11 cellular contexts compared by ENCODE assay signal in the genomic region with DNA sequence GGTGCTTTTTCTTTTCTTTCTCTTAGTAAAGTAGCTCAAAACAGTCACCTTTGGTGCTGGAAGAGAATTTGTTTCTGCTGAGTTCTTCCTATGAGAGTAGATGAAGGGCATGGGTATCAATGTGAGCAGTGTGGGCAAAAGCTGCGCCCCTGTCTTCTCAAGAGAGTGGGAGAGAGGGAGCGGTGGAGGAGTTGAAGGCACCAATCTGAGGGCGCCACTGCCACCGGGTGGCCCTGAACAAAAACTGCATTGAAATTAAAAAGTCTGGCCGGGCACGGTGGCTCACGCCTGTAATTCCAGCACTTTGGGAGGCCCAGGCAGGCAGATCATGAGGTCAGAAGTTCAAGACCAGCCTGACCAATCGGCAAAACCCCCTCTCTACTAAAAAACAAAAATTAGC. TPM values are rescaled to one million over a fixed set of nuclear protein-coding genes. Genes with fewer than 3 reads are reported as not detected.
DNase-seq lines count a peak whose midpoint lies in the region; ATAC-seq and TF ChIP-seq lines count a peak whose summit lies in the region.
"Had no signal": no experiment of that assay in that cellular context is flagged by ENCODE, and none has a peak within 500 bp of the region (broad histone marks: within the 10 kb centered on the region; RNA-seq: fewer than 3 reads in every experiment).

No MANE protein-coding gene starts in this region.

- no peaks in the 10 kb centered on the region for H3K27me3 Mint-ChIP-seq in Calu3 (ENCODE audit: unreplicated experiment)
- H3K27me3 Mint-ChIP-seq in HFFc6 (ENCODE audit: insufficient read depth): peaks cover 5% of the 10 kb centered on the region
- H3K27me3 Mint-ChIP-seq in nephron (ENCODE audit: low read depth): no peaks in the 10 kb centered on the region

- H3K4me3 ChIP-seq in astrocyte of the cerebellum (ENCODE audit: low read depth, low read length): no peak overlapping the region
- H3K4me3 ChIP-seq: gastroesophageal sphincter had no signal

- in situ Hi-C loops in astrocyte of the cerebellum (cut with HindIII; ENCODE audit: low sequenced_read_pairs): no loop called here

- no peaks in the 10 kb centered on the region for H3K9me3 Mint-ChIP-seq in Calu3 (ENCODE audit: low read depth, unreplicated experiment)
- no peaks in the 10 kb centered on the region for H3K9me3 Mint-ChIP-seq in HFFc6
- H3K9me3 Mint-ChIP-seq in nephron: no peaks in the 10 kb centered on the region
- H3K9me3 Mint-ChIP-seq: activated T-helper 2 cell treated with anti-CD3 and anti-CD28 coated beads, Interferon-gamma antibody, Interleukin-2, Interleukin-4, amounts not matched to agents 10 μg/mL and 5 μg/mL and 100 μg/mL, durations not matched to agents 14 hours and 24 hours and 36 hours had no signal

- H3K27ac Mint-ChIP-seq in Calu3 (ENCODE audit: unreplicated experiment): no peak overlapping the region
- peak overlapping the region; percentile 46 for H3K27ac Mint-ChIP-seq in HFFc6
- peak overlapping the region; percentile 64 to 71 (median 70) for H3K27ac Mint-ChIP-seq in nephron
- H3K27ac Mint-ChIP-seq: activated T-helper 2 cell treated with anti-CD3 and anti-CD28 coated beads, Interferon-gamma antibody, Interleukin-2, Interleukin-4, amounts not matched to agents 10 μg/mL and 5 μg/mL and 100 μg/mL, durations not matched to agents 14 hours and 24 hours and 36 hours had no signal

- DNase-seq in Calu3 (no peak), HFFc6 (no peak), astrocyte of the cerebellum (ENCODE audit: low read depth) (no peak), SHP77 treated with DMSO at 0.1 percent for 48 hours (lab: John Stamatoyannopoulos, UW) (no peak), NCI-H748 treated with DMSO at 0.1 percent for 48 hours (lab: John Stamatoyannopoulos, UW) (no peak)
- DNase-seq: Karpas-422, SIG-M5 had no signal

- peak; percentile 18 for TF ChIP-seq CTCF in Calu3 (IDR thresholded peaks at IDR 0.05; ENCODE audit: unreplicated experiment)
- peak; percentile 61 for TF ChIP-seq CTCF in HFFc6 (IDR thresholded peaks at IDR 0.05)
- peak; percentile 40 for TF ChIP-seq CTCF in astrocyte of the cerebellum (IDR thresholded peaks at IDR 0.05; ENCODE audit: low read depth, low read length, missing control alignments)
- TF ChIP-seq CTCF in nephron (IDR thresholded peaks at IDR 0.05; ENCODE audit: unreplicated experiment in 3 of 3): peak in 2 of 3 experiments; percentile 17 to 48

- no TSS peak for BruUV-seq in Calu3 (replicated peaks; lab: Mats Ljungman, UMichigan)

- peaks cover 49% of the 10 kb centered on the region for H3K36me3 Mint-ChIP-seq in Calu3 (ENCODE audit: insufficient read depth, unreplicated experiment)
- H3K36me3 Mint-ChIP-seq in HFFc6 (ENCODE audit: low read depth): peaks cover 23% of the 10 kb centered on the region
- H3K36me3 Mint-ChIP-seq in nephron (ENCODE audit: low read depth): peaks cover 72% of the 10 kb centered on the region

- H3K4me1 Mint-ChIP-seq in Calu3 (ENCODE audit: low read depth, unreplicated experiment): no peaks in the 10 kb centered on the region
- H3K4me1 Mint-ChIP-seq in HFFc6 (ENCODE audit: low read depth): peaks cover 7% of the 10 kb centered on the region
- H3K4me1 Mint-ChIP-seq in nephron: peaks cover 18% of the 10 kb centered on the region

- CTCF ChIA-PET in Calu3 (lab: Charles Lee): no interaction called here

- intact Hi-C loops in Calu3 (cut with micrococcal nuclease; ENCODE audit: unreplicated experiment): no loop called here

- H3K4me3 Mint-ChIP-seq in Calu3 (ENCODE audit: low read depth, unreplicated experiment) (no peak overlapping the region), HFFc6 (no peak overlapping the region), nephron (no peak overlapping the region)

- no peak for ATAC-seq in activated CD4-positive, CD25-positive, alpha-beta regulatory T cell treated with anti-CD3 and anti-CD28 coated beads, Interleukin-2, amount 50 U/mL, for 24 hours
- ATAC-seq: gastroesophageal sphincter had no signal

RNA-seq across cellular contexts. Expression of a gene that starts 28.7 kb away (rescaled TPM):
- 0.86 and 1.0 TPM in 2 replicates for total RNA-seq in Calu3 (2022)
- under 1 TPM in 3 of 6 experiments, not detected in 3; 0.13 to 0.37 (median 0.14) TPM for total RNA-seq in HFFc6 (2021; fragmentation: NEBNext Ultra II Directional; extraction: Animal tissue kit (Norgen Biotek cat#: 25700))
